Comparison of ENCODE assay signal across 11 cellular contexts in genomic region chr9:70111641-70112236, GRCh38.
DNase-seq lines count a peak whose midpoint lies in the region; ATAC-seq and TF ChIP-seq lines count a peak whose summit lies in the region.
"Had no signal": no experiment of that assay in that cellular context is flagged by ENCODE, and none has a peak within 500 bp of the region (broad histone marks: within the 10 kb centered on the region; RNA-seq: fewer than 3 reads in every experiment).

No MANE protein-coding gene starts in this region.

- intact Hi-C loops in Calu3 (cut with micrococcal nuclease; ENCODE audit: unreplicated experiment), result loop anchor here (1.0 to 5.0 kb wide), 2 partner anchors 139 to 146 kb away; partner anchors contain the start of gene SMC5

- H3K4me1 Mint-ChIP-seq in Calu3 (ENCODE audit: low read depth, unreplicated experiment), result peaks cover 52% of the 10 kb centered on the region
- H3K4me1 Mint-ChIP-seq in activated T-helper 17 cell treated with anti-CD3 and anti-CD28 coated beads, Interleukin-2, amount 50 U/mL, for 72 hours, result peaks cover 7% of the 10 kb centered on the region
- H3K4me1 Mint-ChIP-seq: central memory CD8-positive, alpha-beta T cell had no signal

- CTCF ChIA-PET in Calu3 (lab: Charles Lee), result interaction anchor here (0.8 to 4.4 kb wide), 4 partner anchors 130 to 491 kb away, joined by 3 to 52 read pairs (median 4); no protein-coding TSS in a partner anchor

- H3K9me3 Mint-ChIP-seq in Calu3 (ENCODE audit: low read depth, unreplicated experiment), result no peaks in the 10 kb centered on the region
- no peaks in the 10 kb centered on the region for H3K9me3 Mint-ChIP-seq in activated T-helper 17 cell treated with anti-CD3 and anti-CD28 coated beads, Interleukin-2, amount 50 U/mL, for 72 hours
- H3K9me3 Mint-ChIP-seq: central memory CD8-positive, alpha-beta T cell; memory B cell had no signal

- H3K36me3 ChIP-seq in kidney epithelial cell (ENCODE audit: control insufficient read depth, insufficient read depth, low read length), result no peaks in the 10 kb centered on the region

- H3K4me3 Mint-ChIP-seq in Calu3 (ENCODE audit: low read depth, unreplicated experiment), result no peak overlapping the region
- no peak overlapping the region for H3K4me3 Mint-ChIP-seq in activated T-helper 17 cell treated with anti-CD3 and anti-CD28 coated beads, Interleukin-2, amount 50 U/mL, for 72 hours
- H3K4me3 Mint-ChIP-seq: central memory CD8-positive, alpha-beta T cell; memory B cell had no signal

- no peaks in the 10 kb centered on the region for H3K36me3 Mint-ChIP-seq in Calu3 (ENCODE audit: insufficient read depth, unreplicated experiment)
- no peaks in the 10 kb centered on the region for H3K36me3 Mint-ChIP-seq in activated T-helper 17 cell treated with anti-CD3 and anti-CD28 coated beads, Interleukin-2, amount 50 U/mL, for 72 hours (ENCODE audit: low read depth)
- H3K36me3 Mint-ChIP-seq: memory B cell had no signal

- no peaks in the 10 kb centered on the region for H3K27me3 Mint-ChIP-seq in Calu3 (ENCODE audit: unreplicated experiment)
- H3K27me3 Mint-ChIP-seq in activated T-helper 17 cell treated with anti-CD3 and anti-CD28 coated beads, Interleukin-2, amount 50 U/mL, for 72 hours, result peaks cover 14% of the 10 kb centered on the region

- no peaks in the 10 kb centered on the region for H3K27me3 ChIP-seq in kidney epithelial cell (ENCODE audit: control insufficient read depth, insufficient read depth, low read length)

- peak overlapping the region; percentile 24 for H3K27ac Mint-ChIP-seq in Calu3 (ENCODE audit: unreplicated experiment)
- no peak overlapping the region for H3K27ac Mint-ChIP-seq in activated T-helper 17 cell treated with anti-CD3 and anti-CD28 coated beads, Interleukin-2, amount 50 U/mL, for 72 hours
- H3K27ac Mint-ChIP-seq: memory B cell had no signal

- H3K4me3 ChIP-seq in kidney epithelial cell (ENCODE audit: low read depth, low read length), result no peak overlapping the region

- TF ChIP-seq CTCF in Calu3 (IDR thresholded peaks at IDR 0.05; ENCODE audit: unreplicated experiment) (no peak), kidney epithelial cell (IDR thresholded peaks at IDR 0.05; ENCODE audit: insufficient read depth, low read length, poor library complexity, severe bottlenecking) (no peak)

- BruUV-seq in Calu3 (replicated peaks; lab: Mats Ljungman, UMichigan), result no TSS peak

- ATAC-seq in activated T-helper 17 cell treated with anti-CD3 and anti-CD28 coated beads, Interleukin-2, amount 50 U/mL, for 72 hours (replicated peaks), result peak; percentile 66
- ATAC-seq in GM21528 (IDR thresholded peaks at IDR 0.05; ENCODE audit: low FRiP score, unreplicated experiment), result no peak

- DNase-seq in Calu3 (peak; percentile 8), HT-29 (ENCODE audit: low spot score) (peak; percentile 49), kidney epithelial cell (ENCODE audit: low read depth) (peak; percentile 28), NCI-H1105 (lab: John Stamatoyannopoulos, UW) (no peak), NCI-H446 (lab: John Stamatoyannopoulos, UW) (no peak), NCI-H1436 treated with DMSO at 0.1 percent for 48 hours (lab: John Stamatoyannopoulos, UW) (no peak)
- DNase-seq: T1000 had no signal

Comparison
In these comparisons a context has a peak if more than half of its experiments do, and no peak if none do; other contexts are left out.
1. DNase-seq: peak in Calu3 (single experiment), HT-29 (single experiment) and kidney epithelial cell (single experiment); none in NCI-H1105 (single experiment), NCI-H446 (0 of 2) and NCI-H1436 treated with DMSO at 0.1 percent for 48 hours (single experiment).